In genomic region chr16:19765860-19766553, GRCh38 we compare ENCODE assay signal across 15 cellular contexts. TPM values are rescaled to one million over a fixed set of nuclear protein-coding genes. Genes with fewer than 3 reads are reported as not detected.
DNase-seq lines count a peak whose midpoint lies in the region; ATAC-seq and TF ChIP-seq lines count a peak whose summit lies in the region.
"Had no signal": no experiment of that assay in that cellular context is flagged by ENCODE, and none has a peak within 500 bp of the region (broad histone marks: within the 10 kb centered on the region; RNA-seq: fewer than 3 reads in every experiment).

No MANE protein-coding gene starts in this region.

- intact Hi-C loops in right cardiac atrium (cut with DNase I) (no loop called here), prostate gland (cut with DNase I) (no loop called here)

- no peak for TF ChIP-seq POLR2A in prostate gland (IDR thresholded peaks at IDR 0.05)

- H3K27me3 ChIP-seq in right cardiac atrium (ENCODE audit: control insufficient read depth, insufficient read depth) (no peaks in the 10 kb centered on the region), prostate gland (replicated peaks; ENCODE audit: insufficient read depth) (no peaks in the 10 kb centered on the region)
- H3K27me3 ChIP-seq: cardiac muscle cell, esophagus squamous epithelium had no signal

- DNase-seq in CD1c-positive myeloid dendritic cell (ENCODE audit: extremely low spot score) (peak; percentile 13), right cardiac atrium (peak in 2 of 3 donors; percentile 83 to 86), prostate gland (ENCODE audit: low spot score) (peak; percentile 13), UCSD-AML1 (lab: John Stamatoyannopoulos, UW; ENCODE audit: unreplicated experiment) (no peak), NCI-H2171 treated with DMSO at 0.1 percent for 48 hours (lab: John Stamatoyannopoulos, UW) (no peak), T-helper 17 cell (no peak), MV-4-11 (lab: John Stamatoyannopoulos, UW) (no peak)
- DNase-seq: esophagus squamous epithelium; NCI-H1694 treated with DMSO at 0.1 percent for 48 hours; NCI-H524; stimulated activated CD8-positive, alpha-beta memory T cell treated with anti-CD3 and anti-CD28 coated beads, Interleukin-4, amount 100 ng/mL, for 48 hours had no signal

- no peak overlapping the region for H3K27ac Mint-ChIP-seq in T-helper 17 cell
- H3K27ac Mint-ChIP-seq: activated T-helper 2 cell treated with anti-CD3 and anti-CD28 coated beads, Interferon-gamma antibody, Interleukin-2, Interleukin-4, amounts not matched to agents 10 μg/mL and 5 μg/mL and 100 μg/mL, durations not matched to agents 14 hours and 24 hours and 36 hours had no signal

- H3K4me3 Mint-ChIP-seq in T-helper 17 cell: no peak overlapping the region

- no peak for TF ChIP-seq CTCF in prostate gland (IDR thresholded peaks at IDR 0.05)

- no peaks in the 10 kb centered on the region for H3K4me1 Mint-ChIP-seq in T-helper 17 cell

- peaks cover 3% of the 10 kb centered on the region for H3K36me3 Mint-ChIP-seq in T-helper 17 cell (ENCODE audit: low read depth)

- WGBS in right cardiac atrium: 59% methylated on average over 6 of the region's 6 CpGs
- 42% methylated on average over 6 of the region's 6 CpGs for WGBS in prostate gland

- H3K27ac ChIP-seq in cingulate gyrus (ENCODE audit: low read depth, low read length): peak overlapping the region; percentile 89
- H3K27ac ChIP-seq in right cardiac atrium (ENCODE audit: low read length): no peak overlapping the region
- H3K27ac ChIP-seq in prostate gland: no peak overlapping the region
- H3K27ac ChIP-seq: cardiac muscle cell had no signal

- H3K27me3 Mint-ChIP-seq in T-helper 17 cell: no peaks in the 10 kb centered on the region

- no peaks in the 10 kb centered on the region for H3K36me3 ChIP-seq in prostate gland
- H3K36me3 ChIP-seq: cardiac muscle cell, esophagus squamous epithelium had no signal

- H3K4me3 ChIP-seq in right cardiac atrium (ENCODE audit: low read length) (no peak overlapping the region), prostate gland (no peak overlapping the region)
- H3K4me3 ChIP-seq: cardiac muscle cell, esophagus squamous epithelium had no signal

- H3K4me1 ChIP-seq in right cardiac atrium (ENCODE audit: control insufficient read depth, insufficient read depth, low read length) (no peaks in the 10 kb centered on the region), prostate gland (replicated peaks) (no peaks in the 10 kb centered on the region)

- H3K9me3 ChIP-seq in right cardiac atrium (ENCODE audit: control insufficient read depth, low read length) (no peaks in the 10 kb centered on the region), prostate gland (no peaks in the 10 kb centered on the region), T-helper 17 cell (ENCODE audit: control insufficient read depth, low read length, poor library complexity, severe bottlenecking) (no peaks in the 10 kb centered on the region)
- H3K9me3 ChIP-seq: esophagus squamous epithelium had no signal

- peak; percentile 62 for ATAC-seq in right cardiac atrium
- ATAC-seq in T-helper 17 cell: no peak
- ATAC-seq: left colon had no signal

RNA-seq across cellular contexts. Expression of gene IQCK, which starts 47.9 kb away (rescaled TPM):
- total RNA-seq in right cardiac atrium: 1 to 10 TPM; 5.1 to 8.3 (median 6.4) TPM
- 5.1 TPM for polyA plus RNA-seq in right cardiac atrium
- 10 to 100 TPM; 26.0 to 42.2 TPM for total RNA-seq in prostate gland
- 1 to 10 TPM; 2.2 to 3.7 TPM for total RNA-seq in T-helper 17 cell

RNA-seq across cellular contexts. Expression of gene KNOP1, which starts 48.0 kb away (rescaled TPM):
- 1 to 10 TPM; 6.1 to 9.2 (median 7.9) TPM for total RNA-seq in right cardiac atrium
- polyA plus RNA-seq in right cardiac atrium: 12.5 TPM
- 10 to 100 TPM; 11.2 to 26.6 TPM for total RNA-seq in prostate gland
- total RNA-seq in T-helper 17 cell: 1 to 10 TPM; 7.7 to 7.9 TPM

Comparison
In these comparisons a context has a peak if more than half of its experiments do, and no peak if none do; other contexts are left out.
1. DNase-seq: peak in CD1c-positive myeloid dendritic cell (single experiment), right cardiac atrium (2 of 3) and prostate gland (single experiment); none in UCSD-AML1 (single experiment), NCI-H2171 treated with DMSO at 0.1 percent for 48 hours (single experiment), T-helper 17 cell (0 of 3) and MV-4-11 (single experiment).